20 cellular contexts compared by ENCODE assay signal in the genomic region with DNA sequence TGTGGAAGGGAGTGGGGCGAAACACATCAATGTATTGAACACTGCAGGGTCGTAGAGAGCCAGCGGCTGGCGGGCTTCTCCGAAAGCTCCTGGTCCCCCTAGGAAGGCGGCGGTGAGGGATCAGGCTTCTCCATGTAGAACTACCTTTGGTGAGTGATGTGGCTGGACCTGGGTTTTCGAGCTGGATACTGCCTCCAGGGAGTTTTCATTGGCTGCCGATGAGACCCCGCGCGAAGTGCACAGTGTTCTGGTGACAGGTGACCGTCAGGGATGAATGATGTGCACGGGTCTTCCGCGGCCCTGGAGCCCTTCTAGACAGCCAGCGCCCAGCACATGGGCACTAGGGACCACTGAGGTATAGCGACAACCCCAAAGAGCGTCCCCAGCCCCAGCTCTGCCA. TPM values are rescaled to one million over a fixed set of nuclear protein-coding genes. Genes with fewer than 3 reads are reported as not detected.
A peak's percentile ranks its signal among the peaks of the same experiment; 100 is the strongest.
DNase-seq lines count a peak whose midpoint lies in the region; ATAC-seq and FAIRE-seq lines count a peak whose summit lies in the region.
"Had no signal": no experiment of that assay in that cellular context is flagged by ENCODE, and none has a peak within 500 bp of the region (broad histone marks: within the 10 kb centered on the region; RNA-seq: fewer than 3 reads in every experiment).

No MANE protein-coding gene starts in this region.

- FAIRE-seq in HTR-8/SVneo (lab: Jason Lieb, UNC), result no peak
- FAIRE-seq: D721Med had no signal

- no peak for DNase-seq in stimulated activated naive CD8-positive, alpha-beta T cell treated with anti-CD3 and anti-CD28 coated beads, Interleukin-15, amount 100 ng/mL, for 72 hours
- DNase-seq in stimulated activated naive CD8-positive, alpha-beta T cell treated with anti-CD3 and anti-CD28 coated beads, Interleukin-15, Interleukin-2, amounts not matched to agents 100 U/mL and 50 U/mL, for 24 hours, result no peak
- DNase-seq in ecto neural progenitor cell (ENCODE audit: low spot score) (peak; percentile 46), COR-L47 (lab: John Stamatoyannopoulos, UW) (no peak), HTR-8/SVneo (ENCODE audit: insufficient read length, low spot score) (no peak), D341Med (ENCODE audit: low spot score) (no peak)
- no peak for DNase-seq in naive thymus-derived CD8-positive, alpha-beta T cell
- DNase-seq: activated B cell treated with CpG ODN at 0.5 μM for 24 hours; activated CD8-positive, alpha-beta memory T cell treated with anti-CD3 and anti-CD28 coated beads, Interleukin-2, amount 50 U/mL, for 48 hours; effector CD4-positive, alpha-beta T cell; GF-D8; heart right ventricle; left ventricle myocardium inferior; NCI-H1417 treated with DMSO at 0.1 percent for 48 hours; NCI-H2171 treated with DMSO at 0.1 percent for 48 hours; Peyer's patch; SW 1271 had no signal

- H3K36me3 Mint-ChIP-seq in naive thymus-derived CD8-positive, alpha-beta T cell, result peaks cover 0 to 7% (median 6%) of the 10 kb centered on the region in 3 donors
- H3K36me3 Mint-ChIP-seq: activated naive CD4-positive, alpha-beta T cell treated with anti-CD3 and anti-CD28 coated beads, Interleukin-2, amount 50 U/mL, for 24 hours had no signal

- no peaks in the 10 kb centered on the region for H3K9me3 Mint-ChIP-seq in stimulated activated naive CD8-positive, alpha-beta T cell treated with anti-CD3 and anti-CD28 coated beads, Interleukin-15, amount 100 ng/mL, for 72 hours
- H3K9me3 Mint-ChIP-seq in naive thymus-derived CD8-positive, alpha-beta T cell, result peaks cover 0 to 6% (median 0%) of the 10 kb centered on the region in 9 donors
- H3K9me3 Mint-ChIP-seq: activated naive CD4-positive, alpha-beta T cell treated with anti-CD3 and anti-CD28 coated beads, Interleukin-2, amount 50 U/mL, for 24 hours had no signal

- no peak overlapping the region for H3K27ac Mint-ChIP-seq in stimulated activated naive CD8-positive, alpha-beta T cell treated with anti-CD3 and anti-CD28 coated beads, Interleukin-15, amount 100 ng/mL, for 72 hours
- H3K27ac Mint-ChIP-seq in naive thymus-derived CD8-positive, alpha-beta T cell, result peak overlapping the region in 3 of 10 donors; percentile 23 to 59 (median 48)
- H3K27ac Mint-ChIP-seq: activated B cell treated with CpG ODN at 0.5 μM for 24 hours; activated naive CD4-positive, alpha-beta T cell treated with anti-CD3 and anti-CD28 coated beads, Interleukin-2, amount 50 U/mL, for 24 hours had no signal

- peaks cover 32% of the 10 kb centered on the region for H3K4me1 Mint-ChIP-seq in stimulated activated naive CD8-positive, alpha-beta T cell treated with anti-CD3 and anti-CD28 coated beads, Interleukin-15, amount 100 ng/mL, for 72 hours
- peaks cover 10 to 29% (median 16%) of the 10 kb centered on the region in 4 donors for H3K4me1 Mint-ChIP-seq in naive thymus-derived CD8-positive, alpha-beta T cell
- H3K4me1 Mint-ChIP-seq: activated naive CD4-positive, alpha-beta T cell treated with anti-CD3 and anti-CD28 coated beads, Interleukin-2, amount 50 U/mL, for 24 hours had no signal

- POLR2A ChIA-PET in naive thymus-derived CD8-positive, alpha-beta T cell (lab: Charles Lee), result interaction anchor here (0.6 kb wide), 1 partner anchor 159 kb away, joined by 4 read pairs; no protein-coding TSS in a partner anchor

- peaks cover 50% of the 10 kb centered on the region for H3K27me3 Mint-ChIP-seq in stimulated activated naive CD8-positive, alpha-beta T cell treated with anti-CD3 and anti-CD28 coated beads, Interleukin-15, amount 100 ng/mL, for 72 hours
- peaks cover 16 to 40% (median 20%) of the 10 kb centered on the region in 5 donors for H3K27me3 Mint-ChIP-seq in naive thymus-derived CD8-positive, alpha-beta T cell

- no peak for ATAC-seq in stimulated activated naive CD8-positive, alpha-beta T cell treated with anti-CD3 and anti-CD28 coated beads, Interleukin-15, amount 100 ng/mL, for 72 hours
- no peak for ATAC-seq in stimulated activated naive CD8-positive, alpha-beta T cell treated with anti-CD3 and anti-CD28 coated beads, Interleukin-15, Interleukin-2, amounts not matched to agents 100 U/mL and 50 U/mL, for 24 hours
- ATAC-seq in naive thymus-derived CD8-positive, alpha-beta T cell, result peak in 1 of 2 donors; percentile 26
- no peak for ATAC-seq in GM19351 (IDR thresholded peaks at IDR 0.05; ENCODE audit: unreplicated experiment)

- peak overlapping the region; percentile 85 to 91 for H3K4me3 Mint-ChIP-seq in stimulated activated naive CD8-positive, alpha-beta T cell treated with anti-CD3 and anti-CD28 coated beads, Interleukin-15, amount 100 ng/mL, for 72 hours
- H3K4me3 Mint-ChIP-seq in naive thymus-derived CD8-positive, alpha-beta T cell, result peak overlapping the region in 9 of 10 donors; percentile 80 to 90 (median 84)

RNA-seq across cellular contexts. Expression of gene ABT1, which starts 16.4 kb away (rescaled TPM):
- 10 to 100 TPM; 41.8 to 43.1 TPM for total RNA-seq in naive thymus-derived CD8-positive, alpha-beta T cell
- polyA plus RNA-seq in naive thymus-derived CD8-positive, alpha-beta T cell, result 10 to 100 TPM; 36.7 to 43.6 (median 39.9) TPM

RNA-seq across cellular contexts. Expression of gene ZNF322, which starts 46.3 kb away (rescaled TPM):
- total RNA-seq in naive thymus-derived CD8-positive, alpha-beta T cell, result 10 to 100 TPM; 13.8 to 17.7 TPM
- 1 to 10 TPM; 6.5 to 8.8 (median 8.7) TPM for polyA plus RNA-seq in naive thymus-derived CD8-positive, alpha-beta T cell
